ENCODE assay signal across 24 cellular contexts in genomic region chr4:147102596-147102995, GRCh38.
"Had no signal": no experiment of that assay in that cellular context is flagged by ENCODE, and none has a peak within 500 bp of the region (broad histone marks: within the 10 kb centered on the region; RNA-seq: fewer than 3 reads in every experiment).

No MANE protein-coding gene starts in this region.

- DNase-seq: activated CD4-positive, alpha-beta memory T cell treated with anti-CD3 and anti-CD28 coated beads for 36 hours; activated CD4-positive, alpha-beta T cell treated with anti-CD3 and anti-CD28 coated beads for 48 hours; activated CD4-positive, CD25-positive, alpha-beta regulatory T cell; activated gamma-delta T cell treated with Interleukin-2 at 50 U/mL for 16 hours; effector CD4-positive, alpha-beta T cell; erythroblast; gastrocnemius medialis; islet precursor cell; left colon; mesendoderm; mucosa of descending colon; naive B cell; posterior cingulate gyrus; right lobe of liver; spleen; stimulated activated CD4-positive, alpha-beta T cell treated with anti-CD3 and anti-CD28 coated beads, Interleukin-4, amount 100 ng/mL, for 24 hours; stimulated activated naive CD8-positive, alpha-beta T cell treated with anti-CD3 and anti-CD28 coated beads, Interleukin-15, Interleukin-2, amounts not matched to agents 100 U/mL and 50 U/mL, for 24 hours; SW 1271; T-helper 2 cell had no signal

- H3K4me3 ChIP-seq: adrenal gland, cardiac muscle cell, gastrocnemius medialis, mucosa of descending colon, right lobe of liver, spleen had no signal

- H3K36me3 Mint-ChIP-seq: activated CD4-positive, alpha-beta memory T cell treated with anti-CD3 and anti-CD28 coated beads for 36 hours; activated naive CD4-positive, alpha-beta T cell treated with anti-CD3 and anti-CD28 coated beads, Interleukin-2, amount 50 U/mL, for 24 hours; naive B cell had no signal

- H3K9me3 ChIP-seq: adrenal gland, gastrocnemius medialis, mucosa of descending colon, right lobe of liver, spleen had no signal

- H3K27me3 ChIP-seq: adrenal gland, cardiac muscle cell, gastrocnemius medialis, right lobe of liver had no signal

- ATAC-seq: left colon; mucosa of descending colon; stimulated activated naive CD8-positive, alpha-beta T cell treated with anti-CD3 and anti-CD28 coated beads, Interleukin-15, Interleukin-2, amounts not matched to agents 100 U/mL and 50 U/mL, for 24 hours had no signal

- H3K36me3 ChIP-seq: adrenal gland, cardiac muscle cell, gastrocnemius medialis, right lobe of liver, spleen had no signal

- H3K4me1 ChIP-seq: spleen had no signal

- H3K27ac Mint-ChIP-seq: activated CD4-positive, alpha-beta memory T cell treated with anti-CD3 and anti-CD28 coated beads for 36 hours; activated naive CD4-positive, alpha-beta T cell treated with anti-CD3 and anti-CD28 coated beads, Interleukin-2, amount 50 U/mL, for 24 hours; activated T-helper 1 cell treated with anti-CD3 and anti-CD28 coated beads, Interleukin-12 subunit alpha, Interleukin-12 subunit beta, Interleukin-2, Interleukin-4 antibody, amounts not matched to agents 30 ng/mL and 10 ng/mL and 1 ng/mL, durations not matched to agents 14 hours and 24 hours and 36 hours; dendritic cell treated with granulocyte-macrophage colony-stimulating factor and Interleukin-4, amounts not matched to agents 40 ng/mL and 50 ng/mL, for 4 days; naive B cell had no signal

- H3K27ac ChIP-seq: cardiac muscle cell, right lobe of liver had no signal

- H3K4me3 Mint-ChIP-seq: activated CD4-positive, alpha-beta memory T cell treated with anti-CD3 and anti-CD28 coated beads for 36 hours; activated naive CD4-positive, alpha-beta T cell treated with anti-CD3 and anti-CD28 coated beads, Interleukin-2, amount 50 U/mL, for 24 hours; activated T-helper 1 cell treated with anti-CD3 and anti-CD28 coated beads, Interleukin-12 subunit alpha, Interleukin-12 subunit beta, Interleukin-2, Interleukin-4 antibody, amounts not matched to agents 30 ng/mL and 10 ng/mL and 1 ng/mL, durations not matched to agents 14 hours and 24 hours and 36 hours; dendritic cell treated with granulocyte-macrophage colony-stimulating factor and Interleukin-4, amounts not matched to agents 40 ng/mL and 50 ng/mL, for 4 days; naive B cell had no signal

- H3K9me3 Mint-ChIP-seq: activated CD4-positive, alpha-beta memory T cell treated with anti-CD3 and anti-CD28 coated beads for 36 hours; activated naive CD4-positive, alpha-beta T cell treated with anti-CD3 and anti-CD28 coated beads, Interleukin-2, amount 50 U/mL, for 24 hours; activated T-helper 1 cell treated with anti-CD3 and anti-CD28 coated beads, Interleukin-12 subunit alpha, Interleukin-12 subunit beta, Interleukin-2, Interleukin-4 antibody, amounts not matched to agents 30 ng/mL and 10 ng/mL and 1 ng/mL, durations not matched to agents 14 hours and 24 hours and 36 hours; dendritic cell treated with granulocyte-macrophage colony-stimulating factor and Interleukin-4, amounts not matched to agents 40 ng/mL and 50 ng/mL, for 4 days had no signal

- H3K4me1 Mint-ChIP-seq: activated naive CD4-positive, alpha-beta T cell treated with anti-CD3 and anti-CD28 coated beads, Interleukin-2, amount 50 U/mL, for 24 hours; naive B cell had no signal
